Comparison of ENCODE assay signal across 9 cellular contexts in the genomic region with DNA sequence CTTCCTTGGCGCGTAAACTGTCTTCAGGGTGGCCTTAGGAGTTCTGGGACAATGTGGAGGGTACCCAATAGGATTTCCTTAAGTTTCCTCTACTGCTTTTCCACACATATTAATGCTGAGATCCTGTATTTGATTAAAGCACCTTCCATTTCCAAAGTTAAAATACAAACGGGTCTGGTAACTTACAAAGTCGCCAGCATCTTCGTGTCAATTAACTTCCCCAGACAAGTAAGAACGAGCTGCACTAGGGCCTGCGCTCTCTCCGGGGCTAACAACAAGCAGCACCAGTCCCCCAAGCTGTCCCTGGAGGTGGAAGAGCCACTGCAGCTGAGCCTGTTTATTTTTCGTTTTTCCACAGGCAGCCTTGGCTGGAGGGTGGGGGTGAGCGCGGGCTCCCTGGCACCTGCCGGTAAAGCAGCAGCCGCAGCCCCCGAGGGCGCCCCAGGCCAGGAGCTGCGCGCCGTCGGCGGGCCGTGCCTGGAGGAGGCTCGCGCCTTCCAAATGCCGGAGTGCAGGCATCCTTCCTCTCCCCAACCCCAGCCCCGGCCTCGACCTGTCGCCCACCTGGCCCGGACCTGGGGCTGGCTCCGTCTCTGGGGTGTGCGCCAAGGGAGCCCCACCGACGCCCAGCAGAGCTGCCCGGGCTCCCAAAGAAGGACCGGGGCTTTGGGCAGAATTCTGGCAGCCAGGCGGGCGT.
DNase-seq lines count a peak whose midpoint lies in the region; ATAC-seq and TF ChIP-seq lines count a peak whose summit lies in the region.
"Had no signal": no experiment of that assay in that cellular context is flagged by ENCODE, and none has a peak within 500 bp of the region (broad histone marks: within the 10 kb centered on the region; RNA-seq: fewer than 3 reads in every experiment).

No MANE protein-coding gene starts in this region.

- TF ChIP-seq POLR2A in Peyer's patch (IDR thresholded peaks at IDR 0.05) (no peak), suprapubic skin (IDR thresholded peaks at IDR 0.05) (no peak)

- H3K4me1 ChIP-seq in Peyer's patch (peaks cover 0 to 13% (median 4%) of the 10 kb centered on the region in 4 donors), suprapubic skin (peaks cover 26% of the 10 kb centered on the region)

- H3K4me3 ChIP-seq in Peyer's patch (peak overlapping the region; percentile 41 to 57 (median 55)), iPS-18c (ENCODE audit: insufficient read depth, low read depth, low read length) (peak overlapping the region; percentile 65), suprapubic skin (peak overlapping the region; percentile 56)

- WGBS in suprapubic skin, result 13% methylated on average over 11 of the region's 36 CpGs

- DNase-seq in NCI-H510A treated with DMSO at 0.1 percent for 48 hours (lab: John Stamatoyannopoulos, UW) (peak; percentile 23), NCI-H510A (lab: John Stamatoyannopoulos, UW) (no peak), Peyer's patch (no peak), suprapubic skin (ENCODE audit: low spot score in 2 of 2) (peak in 1 of 2 donors; percentile 60), MV-4-11 (lab: John Stamatoyannopoulos, UW) (no peak), NCI-H446 treated with DMSO at 0.1 percent for 48 hours (lab: John Stamatoyannopoulos, UW) (no peak)

- H3K27ac ChIP-seq in Peyer's patch (peak overlapping the region in 1 of 4 donors; percentile 25), suprapubic skin (no peak overlapping the region)
- H3K27ac ChIP-seq: C4-2B had no signal

- no peak for TF ChIP-seq CTCF in Peyer's patch (IDR thresholded peaks at IDR 0.05)
- no peak for TF ChIP-seq CTCF in suprapubic skin (IDR thresholded peaks at IDR 0.05)

- peak; percentile 38 for ATAC-seq in HG02642 (IDR thresholded peaks at IDR 0.05; ENCODE audit: poor library complexity, unreplicated experiment)

- H3K27me3 ChIP-seq in Peyer's patch, result peaks cover 0 to 13% of the 10 kb centered on the region in 2 donors
- peaks cover 53% of the 10 kb centered on the region for H3K27me3 ChIP-seq in suprapubic skin

- no peaks in the 10 kb centered on the region for H3K9me3 ChIP-seq in Peyer's patch
- no peaks in the 10 kb centered on the region for H3K9me3 ChIP-seq in iPS-18c (ENCODE audit: control insufficient read depth, insufficient read depth, low read length)
- no peaks in the 10 kb centered on the region for H3K9me3 ChIP-seq in suprapubic skin

- TF ChIP-seq EP300 in suprapubic skin (IDR thresholded peaks at IDR 0.05), result no peak

- H3K36me3 ChIP-seq in Peyer's patch (no peaks in the 10 kb centered on the region), suprapubic skin (no peaks in the 10 kb centered on the region)
